In the genomic region with DNA sequence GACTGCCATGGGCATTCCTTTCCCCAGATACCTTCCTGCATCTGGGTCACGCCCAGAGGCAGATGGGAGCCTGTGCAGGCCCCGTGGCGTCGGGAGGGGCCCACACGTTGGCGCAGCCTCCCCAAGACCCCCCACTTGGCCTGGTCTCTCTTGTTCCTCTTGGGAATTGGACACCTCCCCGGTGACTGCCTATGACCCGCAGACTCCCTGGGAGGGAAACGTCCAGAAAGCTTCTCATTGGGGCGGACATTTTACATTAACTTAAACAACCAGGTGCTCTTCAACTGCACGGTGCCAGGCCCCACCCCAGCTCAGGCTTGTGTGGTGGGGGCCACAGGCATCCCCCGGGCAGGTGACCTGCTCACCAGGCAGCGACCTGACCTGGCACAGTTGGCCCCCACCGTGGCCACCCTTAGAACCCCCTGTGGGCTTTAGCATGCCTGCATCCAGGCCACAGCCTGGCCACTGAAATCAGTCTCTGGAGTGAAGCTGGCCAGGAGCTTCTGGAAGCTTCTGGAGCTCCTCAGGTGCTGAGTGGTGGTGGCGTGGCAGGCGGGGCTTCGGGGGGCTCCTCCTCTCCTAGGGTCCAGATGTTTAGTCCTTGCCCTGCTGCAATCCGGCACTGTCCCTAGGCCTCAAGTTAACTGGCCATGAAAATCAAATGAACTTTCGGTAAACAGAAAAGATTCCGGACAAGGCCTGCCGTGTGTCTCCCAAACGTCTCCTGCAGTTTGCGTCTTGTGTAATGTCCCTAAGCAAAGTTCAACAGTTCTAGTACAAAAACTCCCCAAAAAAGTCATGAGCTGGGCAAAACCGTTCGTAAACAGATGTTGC, we compare ENCODE assay signal across 1 cellular context.
TF ChIP-seq lines count a peak whose summit lies in the region.

No MANE protein-coding gene starts in this region.

TF ChIP-seq in HepG2, 621 proteins besides CTCF, POLR2A, EP300 and RAD21 (continued from another document and continues in another):
- TF ChIP-seq, protein P1, sequence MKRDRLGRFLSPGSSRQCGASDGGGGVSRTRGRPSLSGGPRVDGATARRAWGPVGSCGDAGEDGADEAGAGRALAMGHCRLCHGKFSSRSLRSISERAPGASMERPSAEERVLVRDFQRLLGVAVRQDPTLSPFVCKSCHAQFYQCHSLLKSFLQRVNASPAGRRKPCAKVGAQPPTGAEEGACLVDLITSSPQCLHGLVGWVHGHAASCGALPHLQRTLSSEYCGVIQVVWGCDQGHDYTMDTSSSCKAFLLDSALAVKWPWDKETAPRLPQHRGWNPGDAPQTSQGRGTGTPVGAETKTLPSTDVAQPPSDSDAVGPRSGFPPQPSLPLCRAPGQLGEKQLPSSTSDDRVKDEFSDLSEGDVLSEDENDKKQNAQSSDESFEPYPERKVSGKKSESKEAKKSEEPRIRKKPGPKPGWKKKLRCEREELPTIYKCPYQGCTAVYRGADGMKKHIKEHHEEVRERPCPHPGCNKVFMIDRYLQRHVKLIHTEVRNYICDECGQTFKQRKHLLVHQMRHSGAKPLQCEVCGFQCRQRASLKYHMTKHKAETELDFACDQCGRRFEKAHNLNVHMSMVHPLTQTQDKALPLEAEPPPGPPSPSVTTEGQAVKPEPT (CRISPR knock-in tag; IDR thresholded peaks at IDR 0.05; ENCODE audit: low read depth), result no peak
- peak; percentile 19; the same call in 1 of the 2 replicates for TF ChIP-seq IKZF5 (CRISPR knock-in tag; IDR thresholded peaks at IDR 0.05)
- no peak; the same call in 1 of the 2 replicates for TF ChIP-seq ZNF761 (CRISPR knock-in tag; conservative IDR thresholded peaks at IDR 0.05)
- TF ChIP-seq ZNF616 (CRISPR knock-in tag; IDR thresholded peaks at IDR 0.05; ENCODE audit: low read depth), result no peak
- TF ChIP-seq, protein P2, sequence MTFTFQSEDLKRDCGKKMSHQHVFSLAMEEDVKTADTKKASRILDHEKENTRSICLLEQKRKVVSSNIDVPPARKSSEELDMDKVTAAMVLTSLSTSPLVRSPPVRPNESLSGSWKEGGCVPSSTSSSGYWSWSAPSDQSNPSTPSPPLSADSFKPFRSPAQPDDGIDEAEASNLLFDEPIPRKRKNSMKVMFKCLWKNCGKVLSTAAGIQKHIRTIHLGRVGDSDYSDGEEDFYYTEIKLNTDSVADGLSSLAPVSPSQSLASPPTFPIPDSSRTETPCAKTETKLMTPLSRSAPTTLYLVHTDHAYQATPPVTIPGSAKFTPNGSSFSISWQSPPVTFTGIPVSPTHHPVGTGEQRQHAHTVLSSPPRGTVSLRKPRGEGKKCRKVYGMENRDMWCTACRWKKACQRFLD (CRISPR knock-in tag; IDR thresholded peaks at IDR 0.05; ENCODE audit: borderline replicate concordance), result peak; percentile 50; the same call in 1 of the 2 replicates
- no peak for TF ChIP-seq PCBP1 (IDR thresholded peaks at IDR 0.05; ENCODE audit: borderline replicate concordance, low read depth, low read length)
- TF ChIP-seq THRA (CRISPR knock-in tag; IDR thresholded peaks at IDR 0.05; ENCODE audit: borderline replicate concordance), result peak; percentile 67; the same call in 1 of the 2 replicates
- 0 out of 2 replicates have a peak, but pooled peaks have one; percentile 10 for TF ChIP-seq FOSL2 (CRISPR knock-in tag; IDR thresholded peaks at IDR 0.05)
- TF ChIP-seq NFKB2 (CRISPR knock-in tag; IDR thresholded peaks at IDR 0.05; ENCODE audit: borderline replicate concordance), result peak; percentile 50; the same call in 1 of the 2 replicates
- no peak for TF ChIP-seq ZNF280D (CRISPR knock-in tag; IDR thresholded peaks at IDR 0.05)
- TF ChIP-seq, protein P3, sequence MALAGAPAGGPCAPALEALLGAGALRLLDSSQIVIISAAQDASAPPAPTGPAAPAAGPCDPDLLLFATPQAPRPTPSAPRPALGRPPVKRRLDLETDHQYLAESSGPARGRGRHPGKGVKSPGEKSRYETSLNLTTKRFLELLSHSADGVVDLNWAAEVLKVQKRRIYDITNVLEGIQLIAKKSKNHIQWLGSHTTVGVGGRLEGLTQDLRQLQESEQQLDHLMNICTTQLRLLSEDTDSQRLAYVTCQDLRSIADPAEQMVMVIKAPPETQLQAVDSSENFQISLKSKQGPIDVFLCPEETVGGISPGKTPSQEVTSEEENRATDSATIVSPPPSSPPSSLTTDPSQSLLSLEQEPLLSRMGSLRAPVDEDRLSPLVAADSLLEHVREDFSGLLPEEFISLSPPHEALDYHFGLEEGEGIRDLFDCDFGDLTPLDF (CRISPR knock-in tag; IDR thresholded peaks at IDR 0.05), result 0 out of 2 replicates have a peak, but pooled peaks have one; percentile 17
- TF ChIP-seq, protein P4, sequence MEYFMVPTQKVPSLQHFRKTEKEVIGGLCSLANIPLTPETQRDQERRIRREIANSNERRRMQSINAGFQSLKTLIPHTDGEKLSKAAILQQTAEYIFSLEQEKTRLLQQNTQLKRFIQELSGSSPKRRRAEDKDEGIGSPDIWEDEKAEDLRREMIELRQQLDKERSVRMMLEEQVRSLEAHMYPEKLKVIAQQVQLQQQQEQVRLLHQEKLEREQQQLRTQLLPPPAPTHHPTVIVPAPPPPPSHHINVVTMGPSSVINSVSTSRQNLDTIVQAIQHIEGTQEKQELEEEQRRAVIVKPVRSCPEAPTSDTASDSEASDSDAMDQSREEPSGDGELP (IDR thresholded peaks at IDR 0.05; ENCODE audit: borderline replicate concordance, low read depth), result peak; percentile 72; the same call in 1 of the 2 replicates
- no peak for TF ChIP-seq ZNF138 (CRISPR knock-in tag; IDR thresholded peaks at IDR 0.05; ENCODE audit: low read depth)
- TF ChIP-seq RFXAP (CRISPR knock-in tag; IDR thresholded peaks at IDR 0.05; ENCODE audit: borderline replicate concordance), result 0 out of 2 replicates have a peak, but pooled peaks have one; percentile 38
- TF ChIP-seq MAFK (conservative IDR thresholded peaks at IDR 0.05 in 1 of 2, IDR thresholded peaks at IDR 0.05 in 1 of 2; ENCODE audit: low read length in 2 of 2), result peak; percentile 62 to 68
- TF ChIP-seq MIER3 (CRISPR knock-in tag; IDR thresholded peaks at IDR 0.05; ENCODE audit: borderline replicate concordance), result no peak
- TF ChIP-seq SRY (CRISPR knock-in tag; IDR thresholded peaks at IDR 0.05), result peak; percentile 33; the same call in 1 of the 2 replicates
- no peak; the same call in 1 of the 2 replicates for TF ChIP-seq ZKSCAN8 (CRISPR knock-in tag; IDR thresholded peaks at IDR 0.05; ENCODE audit: borderline replicate concordance)
- no peak for TF ChIP-seq PITX1 (CRISPR knock-in tag; IDR thresholded peaks at IDR 0.05)
- TF ChIP-seq BHLHE40 (IDR thresholded peaks at IDR 0.05; ENCODE audit: low read length), result no peak
- no peak for TF ChIP-seq TBP (CRISPR knock-in tag; IDR thresholded peaks at IDR 0.05)
- peak; percentile 73; the same call in 1 of the 2 replicates for TF ChIP-seq PHF21A (CRISPR knock-in tag; IDR thresholded peaks at IDR 0.05)
- no peak for TF ChIP-seq TEAD2 (CRISPR knock-in tag; IDR thresholded peaks at IDR 0.05)
- TF ChIP-seq, protein P5, sequence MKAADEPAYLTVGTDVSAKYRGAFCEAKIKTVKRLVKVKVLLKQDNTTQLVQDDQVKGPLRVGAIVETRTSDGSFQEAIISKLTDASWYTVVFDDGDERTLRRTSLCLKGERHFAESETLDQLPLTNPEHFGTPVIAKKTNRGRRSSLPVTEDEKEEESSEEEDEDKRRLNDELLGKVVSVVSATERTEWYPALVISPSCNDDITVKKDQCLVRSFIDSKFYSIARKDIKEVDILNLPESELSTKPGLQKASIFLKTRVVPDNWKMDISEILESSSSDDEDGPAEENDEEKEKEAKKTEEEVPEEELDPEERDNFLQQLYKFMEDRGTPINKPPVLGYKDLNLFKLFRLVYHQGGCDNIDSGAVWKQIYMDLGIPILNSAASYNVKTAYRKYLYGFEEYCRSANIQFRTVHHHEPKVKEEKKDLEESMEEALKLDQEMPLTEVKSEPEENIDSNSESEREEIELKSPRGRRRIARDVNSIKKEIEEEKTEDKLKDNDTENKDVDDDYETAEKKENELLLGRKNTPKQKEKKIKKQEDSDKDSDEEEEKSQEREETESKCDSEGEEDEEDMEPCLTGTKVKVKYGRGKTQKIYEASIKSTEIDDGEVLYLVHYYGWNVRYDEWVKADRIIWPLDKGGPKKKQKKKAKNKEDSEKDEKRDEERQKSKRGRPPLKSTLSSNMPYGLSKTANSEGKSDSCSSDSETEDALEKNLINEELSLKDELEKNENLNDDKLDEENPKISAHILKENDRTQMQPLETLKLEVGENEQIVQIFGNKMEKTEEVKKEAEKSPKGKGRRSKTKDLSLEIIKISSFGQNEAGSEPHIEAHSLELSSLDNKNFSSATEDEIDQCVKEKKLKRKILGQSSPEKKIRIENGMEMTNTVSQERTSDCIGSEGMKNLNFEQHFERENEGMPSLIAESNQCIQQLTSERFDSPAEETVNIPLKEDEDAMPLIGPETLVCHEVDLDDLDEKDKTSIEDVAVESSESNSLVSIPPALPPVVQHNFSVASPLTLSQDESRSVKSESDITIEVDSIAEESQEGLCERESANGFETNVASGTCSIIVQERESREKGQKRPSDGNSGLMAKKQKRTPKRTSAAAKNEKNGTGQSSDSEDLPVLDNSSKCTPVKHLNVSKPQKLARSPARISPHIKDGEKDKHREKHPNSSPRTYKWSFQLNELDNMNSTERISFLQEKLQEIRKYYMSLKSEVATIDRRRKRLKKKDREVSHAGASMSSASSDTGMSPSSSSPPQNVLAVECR (CRISPR knock-in tag; IDR thresholded peaks at IDR 0.05; ENCODE audit: borderline replicate concordance), result no peak; the same call in 1 of the 2 replicates
- no peak for TF ChIP-seq TRIM24 (CRISPR knock-in tag; IDR thresholded peaks at IDR 0.05)
- TF ChIP-seq THAP7 (CRISPR knock-in tag; IDR thresholded peaks at IDR 0.05), result no peak
- TF ChIP-seq ZNF792 (CRISPR knock-in tag; IDR thresholded peaks at IDR 0.05), result no peak
- no peak for TF ChIP-seq ZNF670 (CRISPR knock-in tag; IDR thresholded peaks at IDR 0.05; ENCODE audit: borderline replicate concordance)
- TF ChIP-seq ZFY (CRISPR knock-in tag; IDR thresholded peaks at IDR 0.05), result peak; percentile 82
- peak; percentile 64; the same call in 1 of the 2 replicates for TF ChIP-seq HMG20A (CRISPR knock-in tag; IDR thresholded peaks at IDR 0.05; ENCODE audit: borderline replicate concordance)
- TF ChIP-seq RFX1 (IDR thresholded peaks at IDR 0.05), result no peak
- no peak for TF ChIP-seq MYNN (CRISPR knock-in tag; IDR thresholded peaks at IDR 0.05; ENCODE audit: low read depth)
- TF ChIP-seq SALL1 (CRISPR knock-in tag; IDR thresholded peaks at IDR 0.05), result peak; percentile 48; the same call in 1 of the 2 replicates
- no peak for TF ChIP-seq ZNF44 (CRISPR knock-in tag; IDR thresholded peaks at IDR 0.05)
- TF ChIP-seq MTF1 (CRISPR knock-in tag; IDR thresholded peaks at IDR 0.05), result no peak
- TF ChIP-seq, protein P6, sequence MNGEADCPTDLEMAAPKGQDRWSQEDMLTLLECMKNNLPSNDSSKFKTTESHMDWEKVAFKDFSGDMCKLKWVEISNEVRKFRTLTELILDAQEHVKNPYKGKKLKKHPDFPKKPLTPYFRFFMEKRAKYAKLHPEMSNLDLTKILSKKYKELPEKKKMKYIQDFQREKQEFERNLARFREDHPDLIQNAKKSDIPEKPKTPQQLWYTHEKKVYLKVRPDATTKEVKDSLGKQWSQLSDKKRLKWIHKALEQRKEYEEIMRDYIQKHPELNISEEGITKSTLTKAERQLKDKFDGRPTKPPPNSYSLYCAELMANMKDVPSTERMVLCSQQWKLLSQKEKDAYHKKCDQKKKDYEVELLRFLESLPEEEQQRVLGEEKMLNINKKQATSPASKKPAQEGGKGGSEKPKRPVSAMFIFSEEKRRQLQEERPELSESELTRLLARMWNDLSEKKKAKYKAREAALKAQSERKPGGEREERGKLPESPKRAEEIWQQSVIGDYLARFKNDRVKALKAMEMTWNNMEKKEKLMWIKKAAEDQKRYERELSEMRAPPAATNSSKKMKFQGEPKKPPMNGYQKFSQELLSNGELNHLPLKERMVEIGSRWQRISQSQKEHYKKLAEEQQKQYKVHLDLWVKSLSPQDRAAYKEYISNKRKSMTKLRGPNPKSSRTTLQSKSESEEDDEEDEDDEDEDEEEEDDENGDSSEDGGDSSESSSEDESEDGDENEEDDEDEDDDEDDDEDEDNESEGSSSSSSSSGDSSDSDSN (CRISPR knock-in tag; IDR thresholded peaks at IDR 0.05), result no peak; the same call in 1 of the 2 replicates
